Comparison of ENCODE assay signal across 9 cellular contexts in genomic region chr2:223563462-223563861, GRCh38. TPM values are rescaled to one million over a fixed set of nuclear protein-coding genes. Genes with fewer than 3 reads are reported as not detected.
DNase-seq lines count a peak whose midpoint lies in the region; TF ChIP-seq lines count a peak whose summit lies in the region.
"Had no signal": no experiment of that assay in that cellular context is flagged by ENCODE, and none has a peak within 500 bp of the region (broad histone marks: within the 10 kb centered on the region; RNA-seq: fewer than 3 reads in every experiment).

No MANE protein-coding gene starts in this region.

- H3K9ac ChIP-seq in endocrine pancreas (ENCODE audit: control insufficient read depth, insufficient read depth, low read length), result peak overlapping the region; percentile 30

- peak; percentile 89 for DNase-seq in HCEC 1CT
- DNase-seq in NCI-H345 (lab: John Stamatoyannopoulos, UW), result peak; percentile 80
- peak; percentile 24 for DNase-seq in pulmonary artery endothelial cell (ENCODE audit: low read depth, low spot score)
- DNase-seq in Ammon's horn (ENCODE audit: low spot score), result no peak
- no peak for DNase-seq in GF-D8 (lab: John Stamatoyannopoulos, UW)
- no peak for DNase-seq in erythroblast (lab: John Stamatoyannopoulos, UW)
- no peak for DNase-seq in NCI-H526 treated with DMSO at 0.1 percent for 48 hours (lab: John Stamatoyannopoulos, UW)

- peak overlapping the region; percentile 25 for H3K4me3 ChIP-seq in endocrine pancreas (ENCODE audit: control insufficient read depth, insufficient read depth, low read length)

- H3K27me3 ChIP-seq in endocrine pancreas (ENCODE audit: control insufficient read depth, insufficient read depth, low read length), result no peaks in the 10 kb centered on the region

- peaks cover 9% of the 10 kb centered on the region for H3K4me1 ChIP-seq in endocrine pancreas (ENCODE audit: control insufficient read depth, insufficient read depth, low read length)

- no peaks in the 10 kb centered on the region for H3K9me3 ChIP-seq in endocrine pancreas (ENCODE audit: control insufficient read depth, low read length)

- no peaks in the 10 kb centered on the region for H3K36me3 ChIP-seq in endocrine pancreas (ENCODE audit: control insufficient read depth, insufficient read depth, low read length)

- no peak for TF ChIP-seq POLR2A in erythroblast (IDR thresholded peaks at IDR 0.05; ENCODE audit: low read length)

RNA-seq across cellular contexts. Expression of gene SCG2, which starts 38.7 kb away (rescaled TPM):
- not detected in 2 replicates for total RNA-seq in pulmonary artery endothelial cell
- total RNA-seq: activated naive CD4-positive, alpha-beta T cell treated with anti-CD3 and anti-CD28 coated beads, Interleukin-2, amount 50 U/mL, for 72 hours had no signal

Comparison
In these comparisons a context has a peak if more than half of its experiments do, and no peak if none do; other contexts are left out.
1. DNase-seq: peak in HCEC 1CT (single experiment), NCI-H345 (single experiment) and pulmonary artery endothelial cell (single experiment); none in Ammon's horn (single experiment), GF-D8 (single experiment), erythroblast (0 of 2) and NCI-H526 treated with DMSO at 0.1 percent for 48 hours (single experiment).